ENCODE assay signal across 18 cellular contexts in genomic region chr21:42759594-42759927, GRCh38.
"Had no signal": no experiment of that assay in that cellular context is flagged by ENCODE, and none has a peak within 500 bp of the region (broad histone marks: within the 10 kb centered on the region; RNA-seq: fewer than 3 reads in every experiment).

No MANE protein-coding gene starts in this region.

- DNase-seq: activated CD4-positive, alpha-beta T cell treated with anti-CD3 and anti-CD28 coated beads, Interleukin-2, amount 50 U/mL, for 48 hours; activated CD4-positive, CD25-positive, alpha-beta regulatory T cell treated with anti-CD3 and anti-CD28 coated beads, Interleukin-2, amount 50 U/mL, for 72 hours; activated effector memory CD4-positive, alpha-beta T cell treated with anti-CD3 and anti-CD28 coated beads, Interleukin-2, amount 50 U/mL, for 16 hours; activated T-cell treated with anti-CD3 and anti-CD28 coated beads, Interleukin-2, amount 50 U/mL, for 4 hours; amygdala; cerebellar nuclear complex; effector memory CD4-positive, alpha-beta T cell; foreskin melanocyte; left cardiac atrium; naive B cell; stimulated activated CD4-positive, alpha-beta T cell treated with anti-CD3 and anti-CD28 coated beads, Interleukin-15, amount 100 ng/mL, for 24 hours; stimulated activated CD4-positive, alpha-beta T cell treated with anti-CD3 and anti-CD28 coated beads, Interleukin-4, amount 100 ng/mL, for 1 hour; stimulated activated naive CD4-positive, alpha-beta T cell had no signal

- H3K4me3 ChIP-seq: heart left ventricle, lung, tibial artery had no signal

- H3K4me3 Mint-ChIP-seq: activated T-cell treated with anti-CD3 and anti-CD28 coated beads, Interleukin-2, amount 50 U/mL, for 4 hours; dendritic cell treated with granulocyte-macrophage colony-stimulating factor and Interleukin-4, amounts not matched to agents 40 ng/mL and 50 ng/mL, for 4 days; naive B cell had no signal

- H3K9me3 ChIP-seq: heart left ventricle, tibial artery had no signal

- H3K27ac Mint-ChIP-seq: dendritic cell treated with granulocyte-macrophage colony-stimulating factor and Interleukin-4, amounts not matched to agents 40 ng/mL and 50 ng/mL, for 4 days had no signal

- H3K9me3 Mint-ChIP-seq: activated naive CD4-positive, alpha-beta T cell treated with anti-CD3 and anti-CD28 coated beads, Interleukin-2, amount 50 U/mL, for 72 hours; activated T-cell treated with anti-CD3 and anti-CD28 coated beads, Interleukin-2, amount 50 U/mL, for 4 hours; dendritic cell treated with granulocyte-macrophage colony-stimulating factor and Interleukin-4, amounts not matched to agents 40 ng/mL and 50 ng/mL, for 4 days; naive B cell had no signal

- H3K4me1 ChIP-seq: tibial artery had no signal

- H3K36me3 Mint-ChIP-seq: activated naive CD4-positive, alpha-beta T cell treated with anti-CD3 and anti-CD28 coated beads, Interleukin-2, amount 50 U/mL, for 72 hours; naive B cell had no signal

- H3K27ac ChIP-seq: heart left ventricle, tibial artery had no signal

- H3K27me3 ChIP-seq: heart left ventricle had no signal

- H3K27me3 Mint-ChIP-seq: naive B cell had no signal

- ATAC-seq: activated naive CD4-positive, alpha-beta T cell treated with anti-CD3 and anti-CD28 coated beads, Interleukin-2, amount 50 U/mL, for 72 hours; activated T-cell treated with anti-CD3 and anti-CD28 coated beads, Interleukin-2, amount 50 U/mL, for 4 hours; heart left ventricle; left cardiac atrium had no signal
